Comparison of ENCODE assay signal across 25 cellular contexts in the genomic region with DNA sequence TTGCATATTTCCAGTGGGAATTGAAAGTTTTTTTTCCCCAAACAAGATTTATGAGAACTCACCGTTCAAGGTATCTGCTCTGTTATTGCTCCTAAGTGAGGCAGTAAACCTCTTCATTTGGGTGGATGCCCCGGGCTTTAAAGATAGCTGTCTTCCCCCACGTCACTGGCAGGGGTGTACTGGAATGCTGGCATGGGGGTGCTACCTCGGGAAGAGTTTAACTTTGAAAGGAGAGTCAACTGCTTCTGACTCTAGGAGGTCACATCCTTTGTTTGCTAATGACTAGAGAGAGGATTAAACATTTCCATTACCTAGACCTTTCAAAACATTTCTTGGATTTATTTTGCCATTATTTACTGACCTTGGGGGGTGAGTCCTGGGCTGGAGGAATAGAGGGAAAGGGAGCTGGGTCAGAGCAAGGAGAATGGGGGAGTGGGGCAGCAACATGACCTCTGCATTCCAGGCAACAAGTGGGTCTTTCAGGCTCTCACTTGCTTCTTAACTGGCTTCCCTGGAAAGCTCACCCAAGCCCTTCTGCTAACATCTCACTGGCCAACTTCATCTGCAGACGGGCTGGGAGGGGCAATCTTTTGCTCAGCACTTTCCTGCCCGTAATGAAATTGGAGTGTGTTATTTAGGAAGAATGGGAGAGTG.
"Had no signal": no experiment of that assay in that cellular context is flagged by ENCODE, and none has a peak within 500 bp of the region (broad histone marks: within the 10 kb centered on the region; RNA-seq: fewer than 3 reads in every experiment).

No MANE protein-coding gene starts in this region.

- H3K36me3 ChIP-seq: Peyer's patch, SJCRH30 had no signal

- H3K27ac ChIP-seq: Peyer's patch, RWPE1, SJCRH30, VCaP had no signal

- H3K4me1 ChIP-seq: Peyer's patch, SJCRH30 had no signal

- DNase-seq: activated CD4-positive, alpha-beta memory T cell treated with anti-CD3 and anti-CD28 coated beads, Interleukin-2, amount 10 ng/mL, durations not matched to agents 7 days and 5 days; activated CD4-positive, alpha-beta T cell treated with anti-CD3 and anti-CD28 coated beads for 36 hours; activated CD4-positive, alpha-beta T cell treated with anti-CD3 and anti-CD28 coated beads, Interleukin-2, amount 50 U/mL, for 1 hour; activated gamma-delta T cell; activated naive CD4-positive, alpha-beta T cell treated with anti-CD3 and anti-CD28 coated beads, Interleukin-2, amount 10 ng/mL, durations not matched to agents 7 days and 5 days; activated naive CD8-positive, alpha-beta T cell treated with anti-CD3 and anti-CD28 coated beads for 36 hours; activated T-cell treated with anti-CD3 and anti-CD28 coated beads for 4 hours; activated T-cell treated with anti-CD3 and anti-CD28 coated beads, Interleukin-2, amount 50 U/mL, for 48 hours; cerebellar nuclear complex; NCI-H1105 treated with DMSO at 0.1 percent for 48 hours; NCI-H146; NCI-H187 treated with DMSO at 0.1 percent for 48 hours; NCI-H2171; NCI-H2227 treated with DMSO at 0.1 percent for 48 hours; NCI-H510A; NCI-H526 treated with DMSO at 0.1 percent for 48 hours; NCI-H82; Peyer's patch; Right ventricle myocardium superior; SJCRH30; SK-N-SH; T-helper 1 cell had no signal

- ATAC-seq: activated CD4-positive, alpha-beta T cell treated with anti-CD3 and anti-CD28 coated beads for 36 hours; activated T-helper 17 cell treated with anti-CD3 and anti-CD28 coated beads, Interleukin-2, amount 50 U/mL, for 72 hours had no signal

- H3K9ac ChIP-seq: SK-N-SH had no signal

- H3K27me3 ChIP-seq: Peyer's patch had no signal

- H3K9me3 ChIP-seq: Peyer's patch, SK-N-SH had no signal

- H3K4me2 ChIP-seq: SK-N-SH had no signal

- H3K4me3 ChIP-seq: Peyer's patch, SJCRH30 had no signal
